In the genomic region with DNA sequence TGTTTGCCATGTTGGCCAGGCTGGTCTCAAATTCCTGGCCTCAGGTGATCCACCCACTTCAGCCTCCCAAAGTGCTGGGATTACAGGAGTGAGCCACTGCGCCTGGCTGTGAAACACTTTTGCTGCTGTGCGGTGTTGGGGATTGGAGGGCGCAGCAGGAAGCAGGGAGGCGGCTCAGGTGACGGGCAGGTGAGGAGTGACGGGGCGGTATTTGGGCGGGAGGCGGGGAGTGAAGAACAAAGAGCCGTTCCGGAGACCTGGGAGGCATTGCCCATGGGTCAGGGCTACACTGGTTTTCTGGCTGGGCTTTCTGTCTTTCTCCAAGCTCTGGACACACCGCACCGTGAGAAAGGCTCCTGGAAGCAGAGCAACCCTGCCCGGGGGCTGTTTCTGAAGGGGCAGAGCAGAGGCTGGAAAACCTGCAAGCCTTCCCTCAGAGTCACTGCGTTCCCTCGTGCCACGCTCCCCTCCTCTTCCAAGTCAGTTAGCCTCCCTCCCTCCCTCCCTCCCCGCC, we compare ENCODE assay signal across 11 cellular contexts. TPM values are rescaled to one million over a fixed set of nuclear protein-coding genes. Genes with fewer than 3 reads are reported as not detected.
A peak's percentile ranks its signal among the peaks of the same experiment; 100 is the strongest.
DNase-seq lines count a peak whose midpoint lies in the region; ATAC-seq and TF ChIP-seq lines count a peak whose summit lies in the region.
"Had no signal": no experiment of that assay in that cellular context is flagged by ENCODE, and none has a peak within 500 bp of the region (broad histone marks: within the 10 kb centered on the region; RNA-seq: fewer than 3 reads in every experiment).

No MANE protein-coding gene starts in this region.

- no peak for TF ChIP-seq CTCF in HCT116 (IDR thresholded peaks at IDR 0.05 in 2 of 3, conservative IDR thresholded peaks at IDR 0.05 in 1 of 3; ENCODE audit: borderline replicate concordance in 1 of 3, insufficient read depth in 1 of 3, low read depth in 2 of 3, low read length in 2 of 3)
- TF ChIP-seq CTCF in esophagus muscularis mucosa (IDR thresholded peaks at IDR 0.05): no peak
- no peak for TF ChIP-seq CTCF in prostate gland (IDR thresholded peaks at IDR 0.05)

- TF ChIP-seq RAD21 in HCT116 (IDR thresholded peaks at IDR 0.05; ENCODE audit: low read depth): no peak

- H2AFZ ChIP-seq in HCT116 (ENCODE audit: low read depth, low read length, poor library complexity, severe bottlenecking): no peak overlapping the region

- peak overlapping the region; percentile 37 to 51 for H3K4me3 ChIP-seq in HCT116 (replicated peaks in 1 of 2; ENCODE audit: low read depth in 1 of 2, low read length in 2 of 2)
- no peak overlapping the region for H3K4me3 ChIP-seq in esophagus muscularis mucosa
- peak overlapping the region in 1 of 2 donors; percentile 23 for H3K4me3 ChIP-seq in prostate gland
- H3K4me3 ChIP-seq: thoracic aorta had no signal

- ATAC-seq in HCT116 (peak; percentile 82), HG02798 (IDR thresholded peaks at IDR 0.05; ENCODE audit: poor library complexity, unreplicated experiment) (no peak), GM19463 (IDR thresholded peaks at IDR 0.05; ENCODE audit: unreplicated experiment) (no peak)

- DNase-seq in HCT116 (ENCODE audit: low read depth, low spot score) (peak; percentile 71), NCI-H2196 treated with DMSO at 0.1 percent for 48 hours (lab: John Stamatoyannopoulos, UW; ENCODE audit: unreplicated experiment) (peak; percentile 67), esophagus muscularis mucosa (ENCODE audit: extremely low spot score) (no peak), prostate gland (ENCODE audit: low spot score) (peak; percentile 87)
- no peak for DNase-seq in stimulated activated naive CD4-positive, alpha-beta T cell (lab: John Stamatoyannopoulos, UW)
- DNase-seq in activated CD8-positive, alpha-beta memory T cell treated with anti-CD3 and anti-CD28 coated beads, Interleukin-2, amount 50 U/mL, for 4 hours: no peak
- DNase-seq: activated CD4-positive, alpha-beta T cell treated with anti-CD3 and anti-CD28 coated beads, Interleukin-2, amount 10 ng/mL, durations not matched to agents 24 days and 14 days; left cardiac atrium had no signal

- H3K4me2 ChIP-seq in HCT116 (ENCODE audit: low read length): peak overlapping the region; percentile 82

- no peak for TF ChIP-seq EP300 in esophagus muscularis mucosa (IDR thresholded peaks at IDR 0.05)

- H3K79me2 ChIP-seq in HCT116 (ENCODE audit: insufficient read depth, low read length): no peaks in the 10 kb centered on the region

- H3K27me3 ChIP-seq in HCT116 (ENCODE audit: insufficient read depth, low read length) (no peaks in the 10 kb centered on the region), esophagus muscularis mucosa (no peaks in the 10 kb centered on the region), prostate gland (replicated peaks; ENCODE audit: insufficient read depth) (no peaks in the 10 kb centered on the region)

- 57% methylated on average over 18 of the region's 18 CpGs for WGBS in esophagus muscularis mucosa
- 25% methylated on average over 17 of the region's 18 CpGs for WGBS in prostate gland

- CTCF ChIA-PET in HCT116 (lab: Charles Lee): no interaction called here

- no peak for TF ChIP-seq POLR2A in HCT116 (IDR thresholded peaks at IDR 0.05; ENCODE audit: borderline replicate concordance, extremely low read depth, insufficient read depth, insufficient read length)
- TF ChIP-seq POLR2A in esophagus muscularis mucosa (IDR thresholded peaks at IDR 0.05; ENCODE audit: low read depth): no peak
- peak; percentile 57 for TF ChIP-seq POLR2A in prostate gland (IDR thresholded peaks at IDR 0.05)

- H3K27ac ChIP-seq in HCT116 (ENCODE audit: low read depth, low read length) (peak overlapping the region; percentile 50), esophagus muscularis mucosa (replicated peaks in 1 of 4) (peak overlapping the region; percentile 64 to 97 (median 95)), prostate gland (peak overlapping the region; percentile 84 to 85)
- H3K27ac ChIP-seq: thoracic aorta had no signal

- H3K9ac ChIP-seq in HCT116 (ENCODE audit: low read length): peak overlapping the region; percentile 62

- intact Hi-C loops in HCT116 (cut with micrococcal nuclease) (no loop called here), esophagus muscularis mucosa (cut with DNase I) (no loop called here), prostate gland (cut with DNase I) (no loop called here)

- H3K9me2 ChIP-seq in HCT116 (ENCODE audit: insufficient read depth): no peaks in the 10 kb centered on the region

- POLR2A ChIA-PET in HCT116 (lab: Charles Lee): interaction anchor here (0.8 kb wide), 1 partner anchor 22 kb away, joined by 4 read pairs; a partner anchor contains a TSS

- H3K9me3 ChIP-seq in HCT116 (ENCODE audit: control insufficient read depth in 1 of 2, insufficient read depth in 1 of 2, low read depth in 1 of 2, low read length in 2 of 2) (no peaks in the 10 kb centered on the region), esophagus muscularis mucosa (no peaks in the 10 kb centered on the region), prostate gland (no peaks in the 10 kb centered on the region)
- H3K9me3 ChIP-seq: thoracic aorta had no signal

- H3K4me1 ChIP-seq in HCT116 (ENCODE audit: control insufficient read depth in 1 of 2, insufficient read depth in 2 of 2, low read length in 2 of 2): peaks cover 56 to 67% of the 10 kb centered on the region in 2 experiments
- H3K4me1 ChIP-seq in esophagus muscularis mucosa: peaks cover 24 to 95% (median 80%) of the 10 kb centered on the region in 4 donors
- peaks cover 25% of the 10 kb centered on the region for H3K4me1 ChIP-seq in prostate gland (replicated peaks)

- RAD21 ChIA-PET in HCT116 (lab: Charles Lee; ENCODE audit: low non-redundant PET in 1 of 2, low total read pairs in 2 of 2, uncharacterized antibody in 2 of 2, unreplicated experiment in 2 of 2): no interaction called here

- BruUV-seq in HCT116 (replicated peaks; lab: Mats Ljungman, UMichigan): no TSS peak

- no peaks in the 10 kb centered on the region for H4K20me1 ChIP-seq in HCT116 (ENCODE audit: insufficient read depth)

- H3K36me3 ChIP-seq in HCT116 (ENCODE audit: control insufficient read depth in 1 of 2, insufficient read depth in 2 of 2, low read length in 2 of 2): no peaks in the 10 kb centered on the region
- peaks cover 31 to 87% (median 62%) of the 10 kb centered on the region in 4 donors for H3K36me3 ChIP-seq in esophagus muscularis mucosa
- H3K36me3 ChIP-seq in prostate gland: peaks cover 0 to 8% of the 10 kb centered on the region in 2 donors
- H3K36me3 ChIP-seq: thoracic aorta had no signal

TF ChIP-seq in HCT116, 20 proteins besides CTCF, POLR2A, EP300 and RAD21 (continues in another document):
- no peak for TF ChIP-seq ZNF274 (IDR thresholded peaks at IDR 0.05; ENCODE audit: low read depth, low read length)
- no peak for TF ChIP-seq CEBPB (IDR thresholded peaks at IDR 0.05; ENCODE audit: low read depth)
- no peak for TF ChIP-seq SIN3A (IDR thresholded peaks at IDR 0.05; ENCODE audit: low read depth)
- no peak for TF ChIP-seq CBX3 (IDR thresholded peaks at IDR 0.05; ENCODE audit: low read depth)
- TF ChIP-seq, protein P1, sequence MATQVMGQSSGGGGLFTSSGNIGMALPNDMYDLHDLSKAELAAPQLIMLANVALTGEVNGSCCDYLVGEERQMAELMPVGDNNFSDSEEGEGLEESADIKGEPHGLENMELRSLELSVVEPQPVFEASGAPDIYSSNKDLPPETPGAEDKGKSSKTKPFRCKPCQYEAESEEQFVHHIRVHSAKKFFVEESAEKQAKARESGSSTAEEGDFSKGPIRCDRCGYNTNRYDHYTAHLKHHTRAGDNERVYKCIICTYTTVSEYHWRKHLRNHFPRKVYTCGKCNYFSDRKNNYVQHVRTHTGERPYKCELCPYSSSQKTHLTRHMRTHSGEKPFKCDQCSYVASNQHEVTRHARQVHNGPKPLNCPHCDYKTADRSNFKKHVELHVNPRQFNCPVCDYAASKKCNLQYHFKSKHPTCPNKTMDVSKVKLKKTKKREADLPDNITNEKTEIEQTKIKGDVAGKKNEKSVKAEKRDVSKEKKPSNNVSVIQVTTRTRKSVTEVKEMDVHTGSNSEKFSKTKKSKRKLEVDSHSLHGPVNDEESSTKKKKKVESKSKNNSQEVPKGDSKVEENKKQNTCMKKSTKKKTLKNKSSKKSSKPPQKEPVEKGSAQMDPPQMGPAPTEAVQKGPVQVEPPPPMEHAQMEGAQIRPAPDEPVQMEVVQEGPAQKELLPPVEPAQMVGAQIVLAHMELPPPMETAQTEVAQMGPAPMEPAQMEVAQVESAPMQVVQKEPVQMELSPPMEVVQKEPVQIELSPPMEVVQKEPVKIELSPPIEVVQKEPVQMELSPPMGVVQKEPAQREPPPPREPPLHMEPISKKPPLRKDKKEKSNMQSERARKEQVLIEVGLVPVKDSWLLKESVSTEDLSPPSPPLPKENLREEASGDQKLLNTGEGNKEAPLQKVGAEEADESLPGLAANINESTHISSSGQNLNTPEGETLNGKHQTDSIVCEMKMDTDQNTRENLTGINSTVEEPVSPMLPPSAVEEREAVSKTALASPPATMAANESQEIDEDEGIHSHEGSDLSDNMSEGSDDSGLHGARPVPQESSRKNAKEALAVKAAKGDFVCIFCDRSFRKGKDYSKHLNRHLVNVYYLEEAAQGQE (IDR thresholded peaks at IDR 0.05; ENCODE audit: low read depth): no peak
- no peak for TF ChIP-seq SP1 (IDR thresholded peaks at IDR 0.05; ENCODE audit: low read depth)
- TF ChIP-seq POLR2AphosphoS5 (IDR thresholded peaks at IDR 0.05; ENCODE audit: low read depth, low read length): peak; percentile 55
- TF ChIP-seq, protein P2, sequence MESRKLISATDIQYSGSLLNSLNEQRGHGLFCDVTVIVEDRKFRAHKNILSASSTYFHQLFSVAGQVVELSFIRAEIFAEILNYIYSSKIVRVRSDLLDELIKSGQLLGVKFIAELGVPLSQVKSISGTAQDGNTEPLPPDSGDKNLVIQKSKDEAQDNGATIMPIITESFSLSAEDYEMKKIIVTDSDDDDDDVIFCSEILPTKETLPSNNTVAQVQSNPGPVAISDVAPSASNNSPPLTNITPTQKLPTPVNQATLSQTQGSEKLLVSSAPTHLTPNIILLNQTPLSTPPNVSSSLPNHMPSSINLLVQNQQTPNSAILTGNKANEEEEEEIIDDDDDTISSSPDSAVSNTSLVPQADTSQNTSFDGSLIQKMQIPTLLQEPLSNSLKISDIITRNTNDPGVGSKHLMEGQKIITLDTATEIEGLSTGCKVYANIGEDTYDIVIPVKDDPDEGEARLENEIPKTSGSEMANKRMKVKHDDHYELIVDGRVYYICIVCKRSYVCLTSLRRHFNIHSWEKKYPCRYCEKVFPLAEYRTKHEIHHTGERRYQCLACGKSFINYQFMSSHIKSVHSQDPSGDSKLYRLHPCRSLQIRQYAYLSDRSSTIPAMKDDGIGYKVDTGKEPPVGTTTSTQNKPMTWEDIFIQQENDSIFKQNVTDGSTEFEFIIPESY (IDR thresholded peaks at IDR 0.05; ENCODE audit: extremely low read depth, insufficient replicate concordance, low read length): no peak
- TF ChIP-seq YY1 (IDR thresholded peaks at IDR 0.05; ENCODE audit: extremely low read depth, insufficient replicate concordance, low read depth, low read length): peak; percentile 40
- TF ChIP-seq ZFX (IDR thresholded peaks at IDR 0.05): no peak

RNA-seq across cellular contexts. Expression of a gene that starts 22.1 kb away (rescaled TPM):
- 4.6 TPM for total RNA-seq in HCT116 (2021; ENCODE audit: unreplicated experiment)
- polyA plus RNA-seq in HCT116 (2012): 1.7 and 1.9 TPM in 2 replicates
- total RNA-seq in esophagus muscularis mucosa: 100 to 1,000 TPM; 230 to 568 (median 289) TPM
- total RNA-seq in prostate gland: 100 to 1,000 TPM; 186 to 226 TPM

Comparison
In these comparisons a context has a peak if more than half of its experiments do, and no peak if none do; other contexts are left out.
1. DNase-seq: peak in HCT116 (single experiment), NCI-H2196 treated with DMSO at 0.1 percent for 48 hours (single experiment) and prostate gland (single experiment); none in esophagus muscularis mucosa (single experiment), stimulated activated naive CD4-positive, alpha-beta T cell (0 of 6) and activated CD8-positive, alpha-beta memory T cell treated with anti-CD3 and anti-CD28 coated beads, Interleukin-2, amount 50 U/mL, for 4 hours (single experiment).
2. H3K4me3 ChIP-seq: peak in HCT116 (2 of 2); none in esophagus muscularis mucosa (0 of 4).
3. RNA of a gene that starts 22.1 kb away (total RNA-seq): 230 to 568 TPM in esophagus muscularis mucosa and 186 to 226 TPM in prostate gland; 4.6 TPM in HCT116 (single experiment); every median in the first group is over 10 times any median in the second.
4. Peak in every context shown above with its lines, with median percentiles within 50 percentile points of each other: H3K27ac ChIP-seq.